14 cellular contexts compared by ENCODE assay signal in genomic region chr19:3194063-3194702, GRCh38. TPM values are rescaled to one million over a fixed set of nuclear protein-coding genes. Genes with fewer than 3 reads are reported as not detected.
"Had no signal": no experiment of that assay in that cellular context is flagged by ENCODE, and none has a peak within 500 bp of the region (broad histone marks: within the 10 kb centered on the region; RNA-seq: fewer than 3 reads in every experiment).

No MANE protein-coding gene starts in this region.

- DNase-seq: activated CD4-positive, alpha-beta T cell treated with anti-CD3 and anti-CD28 coated beads, Interleukin-2, amount 50 U/mL, for 1 hour; activated naive CD8-positive, alpha-beta T cell treated with anti-CD3 and anti-CD28 coated beads for 36 hours; anterior cingulate cortex; foreskin fibroblast; head of caudate nucleus; left colon; naive B cell; stomach had no signal

- ATAC-seq: left colon had no signal

- H3K36me3 ChIP-seq: breast epithelium had no signal

- H3K4me3 Mint-ChIP-seq: activated naive CD8-positive, alpha-beta T cell treated with anti-CD3 and anti-CD28 coated beads for 36 hours; naive B cell had no signal

- H3K4me1 ChIP-seq: breast epithelium had no signal

- H3K27me3 Mint-ChIP-seq: activated naive CD8-positive, alpha-beta T cell treated with anti-CD3 and anti-CD28 coated beads for 36 hours; naive B cell had no signal

- H3K27ac ChIP-seq: breast epithelium, esophagus muscularis mucosa, skin epidermis, stomach, thoracic aorta had no signal

- H3K4me3 ChIP-seq: breast epithelium, esophagus muscularis mucosa, skin epidermis, stomach, thoracic aorta had no signal

- H3K9me3 ChIP-seq: breast epithelium, esophagus muscularis mucosa, stomach, thoracic aorta had no signal

- H3K9me3 Mint-ChIP-seq: activated naive CD8-positive, alpha-beta T cell treated with anti-CD3 and anti-CD28 coated beads for 36 hours; naive B cell had no signal

- H3K27me3 ChIP-seq: breast epithelium, esophagus muscularis mucosa, stomach had no signal

RNA-seq across cellular contexts. Expression of gene S1PR4, which starts 15.6 kb away (rescaled TPM):
- total RNA-seq: chondrocyte had no signal

RNA-seq across cellular contexts. Expression of gene CELF5, which starts 30.3 kb away (rescaled TPM):
- total RNA-seq: lung microvascular endothelial cell, thoracic aorta had no signal

RNA-seq across cellular contexts. Expression of gene GNA15, which starts 58.4 kb away (rescaled TPM):
- total RNA-seq: chondrocyte, lung microvascular endothelial cell had no signal
